Comparison of ENCODE assay signal across 8 cellular contexts in genomic region chr7:149261829-149262617, GRCh38. TPM values are rescaled to one million over a fixed set of nuclear protein-coding genes. Genes with fewer than 3 reads are reported as not detected.
DNase-seq lines count a peak whose midpoint lies in the region; ATAC-seq and TF ChIP-seq lines count a peak whose summit lies in the region.

Gene ZNF783, plus strand, starts transcription at chr7:149262196. Its CDS starts 138 bp downstream, at chr7:149262334.

- no peaks in the 10 kb centered on the region for H3K27me3 Mint-ChIP-seq in activated T-cell treated with anti-CD3 and anti-CD28 coated beads, Interleukin-2, amount 50 U/mL, for 24 hours

- peak within 1 kb of the TSS; percentile 19; the same call in 1 of the 2 replicates for H3K27ac ChIP-seq in HUES6 (ENCODE audit: low read depth, low read length)
- H3K27ac ChIP-seq in OCI-LY3 (ENCODE audit: low read length) = peak within 1 kb of the TSS; percentile 54
- H3K27ac ChIP-seq in esophagus muscularis mucosa (replicated peaks in 1 of 4) = peak within 1 kb of the TSS; percentile 86 to 97 (median 93)

- no peak for TF ChIP-seq POLR2A in esophagus muscularis mucosa (IDR thresholded peaks at IDR 0.05; ENCODE audit: low read depth)

- WGBS in esophagus muscularis mucosa = 7% methylated on average over 3 of the region's 115 CpGs

- H3K4me1 Mint-ChIP-seq in activated T-cell treated with anti-CD3 and anti-CD28 coated beads, Interleukin-2, amount 50 U/mL, for 24 hours (ENCODE audit: low read depth) = peaks cover 61% of the 10 kb centered on the region

- H3K27me3 ChIP-seq in HUES6 (ENCODE audit: control insufficient read depth, insufficient read depth, low read length) (peaks cover 6% of the 10 kb centered on the region), OCI-LY3 (ENCODE audit: low read depth, low read length) (no peaks in the 10 kb centered on the region), esophagus muscularis mucosa (no peaks in the 10 kb centered on the region)

- H3K4me3 ChIP-seq in HUES6 (ENCODE audit: low read depth, low read length) (peak within 1 kb of the TSS; percentile 74), OCI-LY3 (ENCODE audit: low read length) (peak within 1 kb of the TSS; percentile 86), esophagus muscularis mucosa (peak within 1 kb of the TSS; percentile 64 to 75 (median 70))

- H3K4me1 ChIP-seq in HUES6 (ENCODE audit: control insufficient read depth, insufficient read depth, low read length) (no peaks in the 10 kb centered on the region), OCI-LY3 (ENCODE audit: low read length) (peaks cover 12% of the 10 kb centered on the region), esophagus muscularis mucosa (peaks cover 10 to 31% (median 29%) of the 10 kb centered on the region in 4 donors)

- H3K36me3 ChIP-seq in HUES6 (ENCODE audit: control insufficient read depth, insufficient read depth, low read length) (peaks cover 16% of the 10 kb centered on the region), OCI-LY3 (replicated peaks; ENCODE audit: low read depth, low read length) (peaks cover 23% of the 10 kb centered on the region), esophagus muscularis mucosa (peaks cover 11 to 30% (median 16%) of the 10 kb centered on the region in 4 donors)

- TF ChIP-seq EP300 in esophagus muscularis mucosa (IDR thresholded peaks at IDR 0.05) = no peak

- TF ChIP-seq CTCF in OCI-LY3 (IDR thresholded peaks at IDR 0.05; ENCODE audit: low read depth, low read length) = peak; percentile 68
- peak; percentile 88 to 90 (median 88) for TF ChIP-seq CTCF in esophagus muscularis mucosa (IDR thresholded peaks at IDR 0.05)

- H3K36me3 Mint-ChIP-seq in activated T-cell treated with anti-CD3 and anti-CD28 coated beads, Interleukin-2, amount 50 U/mL, for 24 hours (ENCODE audit: low read depth) = peaks cover 41% of the 10 kb centered on the region

- H3K79me2 ChIP-seq in OCI-LY3 (ENCODE audit: low read length) = peaks cover 40% of the 10 kb centered on the region

- ATAC-seq in GM21423 (IDR thresholded peaks at IDR 0.05; ENCODE audit: unreplicated experiment) = peak; percentile 86

- H3K27ac Mint-ChIP-seq in activated T-cell treated with anti-CD3 and anti-CD28 coated beads, Interleukin-2, amount 50 U/mL, for 24 hours = peak within 1 kb of the TSS; percentile 97

- H3K4me2 ChIP-seq in OCI-LY3 (ENCODE audit: low read length) = peak within 1 kb of the TSS; percentile 73

- intact Hi-C loops in esophagus muscularis mucosa (cut with DNase I) = no loop called here

- peak within 1 kb of the TSS; percentile 78 for H2AFZ ChIP-seq in OCI-LY3 (ENCODE audit: low read depth, low read length)

- H3K9ac ChIP-seq in HUES6 (ENCODE audit: low read length) = peak within 1 kb of the TSS; percentile 90
- peak within 1 kb of the TSS; percentile 91 for H3K9ac ChIP-seq in OCI-LY3 (ENCODE audit: low read length)

- peaks cover 7% of the 10 kb centered on the region; the same call in 1 of the 2 replicates for H4K20me1 ChIP-seq in OCI-LY3 (ENCODE audit: insufficient read depth, low read length)

- DNase-seq in DMS114 treated with DMSO at 0.1 percent for 48 hours (lab: John Stamatoyannopoulos, UW; ENCODE audit: unreplicated experiment) (peak; percentile 73), esophagus muscularis mucosa (ENCODE audit: extremely low spot score) (peak; percentile 94), myocyte (ENCODE audit: low read depth) (peak; percentile 93)
- peak; percentile 91 for DNase-seq in activated T-cell treated with anti-CD3 and anti-CD28 coated beads, Interleukin-2, amount 50 U/mL, for 24 hours
- peak; percentile 73 to 85 for DNase-seq in stimulated activated CD8-positive, alpha-beta memory T cell treated with anti-CD3 and anti-CD28 coated beads, Interleukin-7, amount 100 ng/mL, for 4 hours (ENCODE audit: low read depth in 2 of 2)

- H3K9me3 ChIP-seq in HUES6 (ENCODE audit: control insufficient read depth, insufficient read depth, low read depth, low read length) (no peaks in the 10 kb centered on the region), OCI-LY3 (ENCODE audit: insufficient read depth, low read length) (no peaks in the 10 kb centered on the region), esophagus muscularis mucosa (no peaks in the 10 kb centered on the region)

- peak within 1 kb of the TSS; percentile 81 for H3K4me3 Mint-ChIP-seq in activated T-cell treated with anti-CD3 and anti-CD28 coated beads, Interleukin-2, amount 50 U/mL, for 24 hours

- no peaks in the 10 kb centered on the region for H3K9me3 Mint-ChIP-seq in activated T-cell treated with anti-CD3 and anti-CD28 coated beads, Interleukin-2, amount 50 U/mL, for 24 hours

RNA-seq across cellular contexts. Expression of gene ZNF783, which starts in this region (rescaled TPM):
- 10 to 100 TPM in 3 of 4 donors, 1 to 10 TPM in 1; 8.4 to 12.2 (median 11.9) TPM for total RNA-seq in esophagus muscularis mucosa
- total RNA-seq in myocyte = 18.1 and 23.6 TPM in 2 replicates
- polyA plus RNA-seq in myocyte (2012) = 18.1 TPM

Comparison
In these comparisons a context has a peak if more than half of its experiments do, and no peak if none do; other contexts are left out.
1. Peak in every context shown above with its lines: DNase-seq, ATAC-seq, H3K4me3 ChIP-seq and H3K27ac ChIP-seq.
2. H3K27ac ChIP-seq: peak in every context shown above with its lines; median percentile 93 in esophagus muscularis mucosa; 54 in OCI-LY3; 19 in HUES6.